2 cellular contexts compared by ENCODE assay signal in genomic region chr9:127506117-127506813, GRCh38.
TF ChIP-seq lines count a peak whose summit lies in the region.

No MANE protein-coding gene starts in this region.

TF ChIP-seq in SK-N-SH treated with all-trans-retinoic acid at 6 μM for 48 hours, 23 proteins besides CTCF, POLR2A, EP300 and RAD21 (continued from another document):
- TF ChIP-seq POU6F1 (CRISPR knock-in tag; IDR thresholded peaks at IDR 0.05; ENCODE audit: borderline replicate concordance, low read depth) (no peak), ISL1 (CRISPR knock-in tag; IDR thresholded peaks at IDR 0.05) (no peak)

TF ChIP-seq in SK-N-SH, 30 proteins besides CTCF, POLR2A, EP300 and RAD21 (continued from another document):
- TF ChIP-seq PBX3 (IDR thresholded peaks at IDR 0.05), result no peak
- no peak for TF ChIP-seq GATA2 (CRISPR knock-in tag; IDR thresholded peaks at IDR 0.05)
- TF ChIP-seq IRF3 (IDR thresholded peaks at IDR 0.05; ENCODE audit: low read depth, low read length), result no peak
- no peak for TF ChIP-seq NFIC (IDR thresholded peaks at IDR 0.05; ENCODE audit: borderline replicate concordance)
TF ChIP-seq in SK-N-SH: peak in this region for 0.
